2 cellular contexts compared by ENCODE assay signal in genomic region chr5:60835554-60835953, GRCh38.
TF ChIP-seq lines count a peak whose summit lies in the region.

No MANE protein-coding gene starts in this region.

TF ChIP-seq in GM23338, 12 proteins besides CTCF, POLR2A, EP300 and RAD21:
- TF ChIP-seq EZH2phosphoT487 (IDR thresholded peaks at IDR 0.05; ENCODE audit: unreplicated experiment), result no peak
- TF ChIP-seq, protein P1, sequence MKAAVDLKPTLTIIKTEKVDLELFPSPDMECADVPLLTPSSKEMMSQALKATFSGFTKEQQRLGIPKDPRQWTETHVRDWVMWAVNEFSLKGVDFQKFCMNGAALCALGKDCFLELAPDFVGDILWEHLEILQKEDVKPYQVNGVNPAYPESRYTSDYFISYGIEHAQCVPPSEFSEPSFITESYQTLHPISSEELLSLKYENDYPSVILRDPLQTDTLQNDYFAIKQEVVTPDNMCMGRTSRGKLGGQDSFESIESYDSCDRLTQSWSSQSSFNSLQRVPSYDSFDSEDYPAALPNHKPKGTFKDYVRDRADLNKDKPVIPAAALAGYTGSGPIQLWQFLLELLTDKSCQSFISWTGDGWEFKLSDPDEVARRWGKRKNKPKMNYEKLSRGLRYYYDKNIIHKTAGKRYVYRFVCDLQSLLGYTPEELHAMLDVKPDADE (IDR thresholded peaks at IDR 0.05), result no peak
- TF ChIP-seq NANOG (IDR thresholded peaks at IDR 0.05; ENCODE audit: borderline replicate concordance), result no peak
- no peak for TF ChIP-seq REST (IDR thresholded peaks at IDR 0.05; ENCODE audit: unreplicated experiment)
- TF ChIP-seq JUNB (IDR thresholded peaks at IDR 0.05; ENCODE audit: unreplicated experiment), result no peak

TF ChIP-seq in H1, 55 proteins besides CTCF, POLR2A, EP300 and RAD21:
- TF ChIP-seq CTBP2 (IDR thresholded peaks at IDR 0.05; ENCODE audit: borderline replicate concordance, insufficient read depth, insufficient read length, low read length) (no peak), BACH1 (IDR thresholded peaks at IDR 0.05; ENCODE audit: low read length) (no peak), MAFK (IDR thresholded peaks at IDR 0.05; ENCODE audit: low read depth, low read length) (no peak), CREB1 (IDR thresholded peaks at IDR 0.05) (no peak), SUZ12 (IDR thresholded peaks at IDR 0.05; ENCODE audit: low read length) (no peak), USF2 (IDR thresholded peaks at IDR 0.05; ENCODE audit: low read length) (no peak), ZNF274 (IDR thresholded peaks at IDR 0.05; ENCODE audit: borderline replicate concordance, extremely low read depth, low read length) (no peak), GABPA (IDR thresholded peaks at IDR 0.05; ENCODE audit: borderline replicate concordance, insufficient read depth, low read length) (no peak), CHD2 (IDR thresholded peaks at IDR 0.05; ENCODE audit: low read length) (no peak), POLR2AphosphoS5 (IDR thresholded peaks at IDR 0.05; ENCODE audit: low read depth, low read length) (no peak), KDM1A (IDR thresholded peaks at IDR 0.05; ENCODE audit: borderline replicate concordance, low read length) (no peak), TBP (IDR thresholded peaks at IDR 0.05; ENCODE audit: low read depth, low read length) (no peak), JUND (IDR thresholded peaks at IDR 0.05; ENCODE audit: low read length) (no peak), YY1 (IDR thresholded peaks at IDR 0.05; ENCODE audit: low read depth, low read length) (no peak), RNF2 (IDR thresholded peaks at IDR 0.05; ENCODE audit: borderline replicate concordance, low read depth, low read length, missing control alignments, poor library complexity, severe bottlenecking) (no peak), FOSL1 (IDR thresholded peaks at IDR 0.05; ENCODE audit: insufficient read depth, low read depth, low read length) (no peak)
- TF ChIP-seq, protein P2, sequence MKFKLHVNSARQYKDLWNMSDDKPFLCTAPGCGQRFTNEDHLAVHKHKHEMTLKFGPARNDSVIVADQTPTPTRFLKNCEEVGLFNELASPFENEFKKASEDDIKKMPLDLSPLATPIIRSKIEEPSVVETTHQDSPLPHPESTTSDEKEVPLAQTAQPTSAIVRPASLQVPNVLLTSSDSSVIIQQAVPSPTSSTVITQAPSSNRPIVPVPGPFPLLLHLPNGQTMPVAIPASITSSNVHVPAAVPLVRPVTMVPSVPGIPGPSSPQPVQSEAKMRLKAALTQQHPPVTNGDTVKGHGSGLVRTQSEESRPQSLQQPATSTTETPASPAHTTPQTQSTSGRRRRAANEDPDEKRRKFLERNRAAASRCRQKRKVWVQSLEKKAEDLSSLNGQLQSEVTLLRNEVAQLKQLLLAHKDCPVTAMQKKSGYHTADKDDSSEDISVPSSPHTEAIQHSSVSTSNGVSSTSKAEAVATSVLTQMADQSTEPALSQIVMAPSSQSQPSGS (IDR thresholded peaks at IDR 0.05; ENCODE audit: low read length), result no peak
- TF ChIP-seq, protein P3, sequence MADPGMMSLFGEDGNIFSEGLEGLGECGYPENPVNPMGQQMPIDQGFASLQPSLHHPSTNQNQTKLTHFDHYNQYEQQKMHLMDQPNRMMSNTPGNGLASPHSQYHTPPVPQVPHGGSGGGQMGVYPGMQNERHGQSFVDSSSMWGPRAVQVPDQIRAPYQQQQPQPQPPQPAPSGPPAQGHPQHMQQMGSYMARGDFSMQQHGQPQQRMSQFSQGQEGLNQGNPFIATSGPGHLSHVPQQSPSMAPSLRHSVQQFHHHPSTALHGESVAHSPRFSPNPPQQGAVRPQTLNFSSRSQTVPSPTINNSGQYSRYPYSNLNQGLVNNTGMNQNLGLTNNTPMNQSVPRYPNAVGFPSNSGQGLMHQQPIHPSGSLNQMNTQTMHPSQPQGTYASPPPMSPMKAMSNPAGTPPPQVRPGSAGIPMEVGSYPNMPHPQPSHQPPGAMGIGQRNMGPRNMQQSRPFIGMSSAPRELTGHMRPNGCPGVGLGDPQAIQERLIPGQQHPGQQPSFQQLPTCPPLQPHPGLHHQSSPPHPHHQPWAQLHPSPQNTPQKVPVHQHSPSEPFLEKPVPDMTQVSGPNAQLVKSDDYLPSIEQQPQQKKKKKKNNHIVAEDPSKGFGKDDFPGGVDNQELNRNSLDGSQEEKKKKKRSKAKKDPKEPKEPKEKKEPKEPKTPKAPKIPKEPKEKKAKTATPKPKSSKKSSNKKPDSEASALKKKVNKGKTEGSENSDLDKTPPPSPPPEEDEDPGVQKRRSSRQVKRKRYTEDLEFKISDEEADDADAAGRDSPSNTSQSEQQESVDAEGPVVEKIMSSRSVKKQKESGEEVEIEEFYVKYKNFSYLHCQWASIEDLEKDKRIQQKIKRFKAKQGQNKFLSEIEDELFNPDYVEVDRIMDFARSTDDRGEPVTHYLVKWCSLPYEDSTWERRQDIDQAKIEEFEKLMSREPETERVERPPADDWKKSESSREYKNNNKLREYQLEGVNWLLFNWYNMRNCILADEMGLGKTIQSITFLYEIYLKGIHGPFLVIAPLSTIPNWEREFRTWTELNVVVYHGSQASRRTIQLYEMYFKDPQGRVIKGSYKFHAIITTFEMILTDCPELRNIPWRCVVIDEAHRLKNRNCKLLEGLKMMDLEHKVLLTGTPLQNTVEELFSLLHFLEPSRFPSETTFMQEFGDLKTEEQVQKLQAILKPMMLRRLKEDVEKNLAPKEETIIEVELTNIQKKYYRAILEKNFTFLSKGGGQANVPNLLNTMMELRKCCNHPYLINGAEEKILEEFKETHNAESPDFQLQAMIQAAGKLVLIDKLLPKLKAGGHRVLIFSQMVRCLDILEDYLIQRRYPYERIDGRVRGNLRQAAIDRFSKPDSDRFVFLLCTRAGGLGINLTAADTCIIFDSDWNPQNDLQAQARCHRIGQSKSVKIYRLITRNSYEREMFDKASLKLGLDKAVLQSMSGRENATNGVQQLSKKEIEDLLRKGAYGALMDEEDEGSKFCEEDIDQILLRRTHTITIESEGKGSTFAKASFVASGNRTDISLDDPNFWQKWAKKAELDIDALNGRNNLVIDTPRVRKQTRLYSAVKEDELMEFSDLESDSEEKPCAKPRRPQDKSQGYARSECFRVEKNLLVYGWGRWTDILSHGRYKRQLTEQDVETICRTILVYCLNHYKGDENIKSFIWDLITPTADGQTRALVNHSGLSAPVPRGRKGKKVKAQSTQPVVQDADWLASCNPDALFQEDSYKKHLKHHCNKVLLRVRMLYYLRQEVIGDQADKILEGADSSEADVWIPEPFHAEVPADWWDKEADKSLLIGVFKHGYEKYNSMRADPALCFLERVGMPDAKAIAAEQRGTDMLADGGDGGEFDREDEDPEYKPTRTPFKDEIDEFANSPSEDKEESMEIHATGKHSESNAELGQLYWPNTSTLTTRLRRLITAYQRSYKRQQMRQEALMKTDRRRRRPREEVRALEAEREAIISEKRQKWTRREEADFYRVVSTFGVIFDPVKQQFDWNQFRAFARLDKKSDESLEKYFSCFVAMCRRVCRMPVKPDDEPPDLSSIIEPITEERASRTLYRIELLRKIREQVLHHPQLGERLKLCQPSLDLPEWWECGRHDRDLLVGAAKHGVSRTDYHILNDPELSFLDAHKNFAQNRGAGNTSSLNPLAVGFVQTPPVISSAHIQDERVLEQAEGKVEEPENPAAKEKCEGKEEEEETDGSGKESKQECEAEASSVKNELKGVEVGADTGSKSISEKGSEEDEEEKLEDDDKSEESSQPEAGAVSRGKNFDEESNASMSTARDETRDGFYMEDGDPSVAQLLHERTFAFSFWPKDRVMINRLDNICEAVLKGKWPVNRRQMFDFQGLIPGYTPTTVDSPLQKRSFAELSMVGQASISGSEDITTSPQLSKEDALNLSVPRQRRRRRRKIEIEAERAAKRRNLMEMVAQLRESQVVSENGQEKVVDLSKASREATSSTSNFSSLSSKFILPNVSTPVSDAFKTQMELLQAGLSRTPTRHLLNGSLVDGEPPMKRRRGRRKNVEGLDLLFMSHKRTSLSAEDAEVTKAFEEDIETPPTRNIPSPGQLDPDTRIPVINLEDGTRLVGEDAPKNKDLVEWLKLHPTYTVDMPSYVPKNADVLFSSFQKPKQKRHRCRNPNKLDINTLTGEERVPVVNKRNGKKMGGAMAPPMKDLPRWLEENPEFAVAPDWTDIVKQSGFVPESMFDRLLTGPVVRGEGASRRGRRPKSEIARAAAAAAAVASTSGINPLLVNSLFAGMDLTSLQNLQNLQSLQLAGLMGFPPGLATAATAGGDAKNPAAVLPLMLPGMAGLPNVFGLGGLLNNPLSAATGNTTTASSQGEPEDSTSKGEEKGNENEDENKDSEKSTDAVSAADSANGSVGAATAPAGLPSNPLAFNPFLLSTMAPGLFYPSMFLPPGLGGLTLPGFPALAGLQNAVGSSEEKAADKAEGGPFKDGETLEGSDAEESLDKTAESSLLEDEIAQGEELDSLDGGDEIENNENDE (IDR thresholded peaks at IDR 0.05; ENCODE audit: insufficient replicate concordance, low read length), result no peak
TF ChIP-seq in H1: peak in this region for 0.
